In the genomic region with DNA sequence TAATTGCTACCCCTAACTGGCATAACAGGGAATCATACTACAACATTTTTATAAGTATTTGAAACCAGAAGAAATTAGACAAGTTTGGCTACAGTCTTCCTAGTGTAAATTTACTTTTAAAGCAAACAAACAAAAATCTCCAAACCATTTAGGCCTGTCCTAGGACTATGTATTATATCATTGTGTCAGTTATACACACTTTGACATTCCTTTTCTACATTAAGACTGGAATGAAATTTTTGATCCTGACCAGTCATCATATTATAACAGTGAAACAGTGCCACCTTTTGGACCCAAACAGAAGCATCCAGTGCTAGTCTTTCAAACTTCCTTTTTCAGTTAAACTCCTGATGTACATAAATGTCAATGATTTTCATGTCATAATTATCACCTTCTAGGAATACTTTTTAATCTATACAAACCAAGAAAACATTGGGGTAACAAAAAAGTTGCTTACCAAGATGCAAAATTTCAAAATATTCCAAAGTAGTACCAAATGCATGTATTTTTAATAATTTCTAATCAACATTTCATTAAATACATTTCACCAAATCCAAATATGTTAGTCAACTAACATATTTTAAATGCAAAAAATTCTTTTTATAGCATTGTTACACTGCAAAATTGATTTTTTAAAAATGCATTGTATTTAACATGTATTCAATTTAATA, we compare ENCODE assay signal across 8 cellular contexts.
A peak's percentile ranks its signal among the peaks of the same experiment; 100 is the strongest.
DNase-seq lines count a peak whose midpoint lies in the region; ATAC-seq and TF ChIP-seq lines count a peak whose summit lies in the region.

No MANE protein-coding gene starts in this region.

- no peaks in the 10 kb centered on the region for H3K79me1 ChIP-seq in trophoblast cell (ENCODE audit: low read length)

- H3K27me3 ChIP-seq in trophoblast cell (ENCODE audit: insufficient read depth, low read length), result no peaks in the 10 kb centered on the region

- no peak overlapping the region for H2AFZ ChIP-seq in trophoblast cell (ENCODE audit: insufficient read depth, low read length, poor library complexity)

- no peak overlapping the region for H2AK5ac ChIP-seq in trophoblast cell (ENCODE audit: low read length)

- H3K4me2 ChIP-seq in trophoblast cell (ENCODE audit: low read length), result no peak overlapping the region

- H3K4me3 ChIP-seq in fibroblast of pulmonary artery (replicated peaks; ENCODE audit: low read depth, low read length) (no peak overlapping the region), trophoblast cell (ENCODE audit: low read depth, low read length) (no peak overlapping the region)

- H3K4me1 ChIP-seq in trophoblast cell (ENCODE audit: control insufficient read depth in 1 of 2, insufficient read depth in 2 of 2, low read length in 2 of 2), result no peaks in the 10 kb centered on the region

- peak; percentile 6 for DNase-seq in ELF-1 (ENCODE audit: low read depth, low spot score)
- peak; percentile 43 for DNase-seq in MV-4-11 (lab: John Stamatoyannopoulos, UW)
- peak; percentile 72 for DNase-seq in SK-N-DZ (ENCODE audit: low spot score)
- DNase-seq in fibroblast of pulmonary artery (ENCODE audit: low read depth), result peak; percentile 79
- DNase-seq in trophoblast cell, result peak; percentile 11 to 74
- no peak for DNase-seq in 8988T

- H3K4ac ChIP-seq in trophoblast cell (ENCODE audit: low read depth, low read length), result no peak overlapping the region

- peak; percentile 77 for ATAC-seq in GM21786 (IDR thresholded peaks at IDR 0.05; ENCODE audit: unreplicated experiment)
- no peak for ATAC-seq in GM19455 (IDR thresholded peaks at IDR 0.05; ENCODE audit: unreplicated experiment)

- no peak overlapping the region for H3K18ac ChIP-seq in trophoblast cell (ENCODE audit: low read length)

- no peak overlapping the region for H2BK120ac ChIP-seq in trophoblast cell (ENCODE audit: insufficient read depth, low read length, poor library complexity)

- H2BK5ac ChIP-seq in trophoblast cell (ENCODE audit: low read depth, low read length, poor library complexity), result no peak overlapping the region

- peak; percentile 81 for TF ChIP-seq CTCF in fibroblast of pulmonary artery (IDR thresholded peaks at IDR 0.05; ENCODE audit: low read length, missing control alignments)

- no peak overlapping the region for H3K23ac ChIP-seq in trophoblast cell (ENCODE audit: low read length)

- H3K14ac ChIP-seq in trophoblast cell (ENCODE audit: low read length), result no peak overlapping the region

- H4K12ac ChIP-seq in trophoblast cell (ENCODE audit: low read depth, low read length), result no peak overlapping the region

- no peaks in the 10 kb centered on the region for H3K36me3 ChIP-seq in trophoblast cell (ENCODE audit: control insufficient read depth in 1 of 2, insufficient read depth in 2 of 2, low read length in 2 of 2)

- no peak overlapping the region for H4K8ac ChIP-seq in trophoblast cell (ENCODE audit: low read depth, low read length)

- H3K9ac ChIP-seq in trophoblast cell (ENCODE audit: low read length), result no peak overlapping the region

- no peaks in the 10 kb centered on the region for H3K9me3 ChIP-seq in trophoblast cell (ENCODE audit: insufficient read depth, low read depth, low read length)

- no peaks in the 10 kb centered on the region for H3K79me2 ChIP-seq in trophoblast cell (ENCODE audit: control insufficient read depth, insufficient read depth, low read length, poor library complexity)

- H2BK12ac ChIP-seq in trophoblast cell (ENCODE audit: low read length), result no peak overlapping the region

- H4K91ac ChIP-seq in trophoblast cell (ENCODE audit: low read depth, low read length), result no peak overlapping the region

- no peak overlapping the region for H3K27ac ChIP-seq in trophoblast cell (ENCODE audit: low read depth, low read length)
